Comparison of ENCODE assay signal across 1 cellular context in genomic region chr2:20449501-20450200, GRCh38.
A peak's percentile ranks its signal among the peaks of the same experiment; 100 is the strongest.
TF ChIP-seq lines count a peak whose summit lies in the region.

No MANE protein-coding gene starts in this region.

TF ChIP-seq in HepG2, 621 proteins besides CTCF, POLR2A, EP300 and RAD21 (continued from another document and continues in another):
- TF ChIP-seq, protein P1, sequence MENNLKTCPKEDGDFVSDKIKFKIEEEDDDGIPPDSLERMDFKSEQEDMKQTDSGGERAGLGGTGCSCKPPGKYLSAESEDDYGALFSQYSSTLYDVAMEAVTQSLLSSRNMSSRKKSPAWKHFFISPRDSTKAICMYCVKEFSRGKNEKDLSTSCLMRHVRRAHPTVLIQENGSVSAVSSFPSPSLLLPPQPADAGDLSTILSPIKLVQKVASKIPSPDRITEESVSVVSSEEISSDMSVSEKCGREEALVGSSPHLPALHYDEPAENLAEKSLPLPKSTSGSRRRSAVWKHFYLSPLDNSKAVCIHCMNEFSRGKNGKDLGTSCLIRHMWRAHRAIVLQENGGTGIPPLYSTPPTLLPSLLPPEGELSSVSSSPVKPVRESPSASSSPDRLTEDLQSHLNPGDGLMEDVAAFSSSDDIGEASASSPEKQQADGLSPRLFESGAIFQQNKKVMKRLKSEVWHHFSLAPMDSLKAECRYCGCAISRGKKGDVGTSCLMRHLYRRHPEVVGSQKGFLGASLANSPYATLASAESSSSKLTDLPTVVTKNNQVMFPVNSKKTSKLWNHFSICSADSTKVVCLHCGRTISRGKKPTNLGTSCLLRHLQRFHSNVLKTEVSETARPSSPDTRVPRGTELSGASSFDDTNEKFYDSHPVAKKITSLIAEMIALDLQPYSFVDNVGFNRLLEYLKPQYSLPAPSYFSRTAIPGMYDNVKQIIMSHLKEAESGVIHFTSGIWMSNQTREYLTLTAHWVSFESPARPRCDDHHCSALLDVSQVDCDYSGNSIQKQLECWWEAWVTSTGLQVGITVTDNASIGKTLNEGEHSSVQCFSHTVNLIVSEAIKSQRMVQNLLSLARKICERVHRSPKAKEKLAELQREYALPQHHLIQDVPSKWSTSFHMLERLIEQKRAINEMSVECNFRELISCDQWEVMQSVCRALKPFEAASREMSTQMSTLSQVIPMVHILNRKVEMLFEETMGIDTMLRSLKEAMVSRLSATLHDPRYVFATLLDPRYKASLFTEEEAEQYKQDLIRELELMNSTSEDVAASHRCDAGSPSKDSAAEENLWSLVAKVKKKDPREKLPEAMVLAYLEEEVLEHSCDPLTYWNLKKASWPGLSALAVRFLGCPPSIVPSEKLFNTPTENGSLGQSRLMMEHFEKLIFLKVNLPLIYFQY (CRISPR knock-in tag; IDR thresholded peaks at IDR 0.05; ENCODE audit: borderline replicate concordance): 0 out of 2 replicates have a peak, but pooled peaks have one; percentile 14
- TF ChIP-seq MNT (IDR thresholded peaks at IDR 0.05) (no peak), BHLHE40 (IDR thresholded peaks at IDR 0.05; ENCODE audit: low read length) (peak; percentile 55; the same call in 1 of the 2 replicates), NONO (IDR thresholded peaks at IDR 0.05) (no peak), NONO (CRISPR knock-in tag; conservative IDR thresholded peaks at IDR 0.05) (0 out of 2 replicates have a peak, but pooled peaks have one; percentile 51), ZNF569 (CRISPR knock-in tag; IDR thresholded peaks at IDR 0.05; ENCODE audit: borderline replicate concordance) (0 out of 2 replicates have a peak, but pooled peaks have one; percentile 11), MED8 (CRISPR knock-in tag; IDR thresholded peaks at IDR 0.05; ENCODE audit: insufficient replicate concordance) (no peak), SNAPC4 (CRISPR knock-in tag; IDR thresholded peaks at IDR 0.05) (no peak), ZNF75D (CRISPR knock-in tag; IDR thresholded peaks at IDR 0.05; ENCODE audit: borderline replicate concordance) (no peak), TBL1XR1 (IDR thresholded peaks at IDR 0.05; ENCODE audit: borderline replicate concordance, low read length, partially characterized antibody) (peak; percentile 88), ETV6 (CRISPR knock-in tag; conservative IDR thresholded peaks at IDR 0.05) (no peak), PHF8 (CRISPR knock-in tag; IDR thresholded peaks at IDR 0.05) (0 out of 2 replicates have a peak, but pooled peaks have one; percentile 4), FUBP1 (CRISPR knock-in tag; IDR thresholded peaks at IDR 0.05; ENCODE audit: borderline replicate concordance) (0 out of 2 replicates have a peak, but pooled peaks have one; percentile 28), ZFP36L2 (CRISPR knock-in tag; IDR thresholded peaks at IDR 0.05) (0 out of 2 replicates have a peak, but pooled peaks have one; percentile 67), POLR2AphosphoS2 (IDR thresholded peaks at IDR 0.05; ENCODE audit: low read depth, low read length) (peak; percentile 99), KDM6A (CRISPR knock-in tag; IDR thresholded peaks at IDR 0.05; ENCODE audit: low read depth) (no peak), TCF7 (IDR thresholded peaks at IDR 0.05; ENCODE audit: low read depth) (peak; percentile 27), SPEN (CRISPR knock-in tag; IDR thresholded peaks at IDR 0.05; ENCODE audit: low read depth) (0 out of 2 replicates have a peak, but pooled peaks have one; percentile 5), RXRA (CRISPR knock-in tag; IDR thresholded peaks at IDR 0.05) (no peak), PPARG (CRISPR knock-in tag; conservative IDR thresholded peaks at IDR 0.05) (no peak), ZNF431 (CRISPR knock-in tag; IDR thresholded peaks at IDR 0.05; ENCODE audit: borderline replicate concordance, low read depth) (no peak), ZNF329 (CRISPR knock-in tag; IDR thresholded peaks at IDR 0.05; ENCODE audit: low read depth) (no peak), ZNF839 (CRISPR knock-in tag; IDR thresholded peaks at IDR 0.05; ENCODE audit: borderline replicate concordance) (no peak), SKI (IDR thresholded peaks at IDR 0.05; ENCODE audit: partially characterized antibody) (peak; percentile 10)
- TF ChIP-seq, protein P2, sequence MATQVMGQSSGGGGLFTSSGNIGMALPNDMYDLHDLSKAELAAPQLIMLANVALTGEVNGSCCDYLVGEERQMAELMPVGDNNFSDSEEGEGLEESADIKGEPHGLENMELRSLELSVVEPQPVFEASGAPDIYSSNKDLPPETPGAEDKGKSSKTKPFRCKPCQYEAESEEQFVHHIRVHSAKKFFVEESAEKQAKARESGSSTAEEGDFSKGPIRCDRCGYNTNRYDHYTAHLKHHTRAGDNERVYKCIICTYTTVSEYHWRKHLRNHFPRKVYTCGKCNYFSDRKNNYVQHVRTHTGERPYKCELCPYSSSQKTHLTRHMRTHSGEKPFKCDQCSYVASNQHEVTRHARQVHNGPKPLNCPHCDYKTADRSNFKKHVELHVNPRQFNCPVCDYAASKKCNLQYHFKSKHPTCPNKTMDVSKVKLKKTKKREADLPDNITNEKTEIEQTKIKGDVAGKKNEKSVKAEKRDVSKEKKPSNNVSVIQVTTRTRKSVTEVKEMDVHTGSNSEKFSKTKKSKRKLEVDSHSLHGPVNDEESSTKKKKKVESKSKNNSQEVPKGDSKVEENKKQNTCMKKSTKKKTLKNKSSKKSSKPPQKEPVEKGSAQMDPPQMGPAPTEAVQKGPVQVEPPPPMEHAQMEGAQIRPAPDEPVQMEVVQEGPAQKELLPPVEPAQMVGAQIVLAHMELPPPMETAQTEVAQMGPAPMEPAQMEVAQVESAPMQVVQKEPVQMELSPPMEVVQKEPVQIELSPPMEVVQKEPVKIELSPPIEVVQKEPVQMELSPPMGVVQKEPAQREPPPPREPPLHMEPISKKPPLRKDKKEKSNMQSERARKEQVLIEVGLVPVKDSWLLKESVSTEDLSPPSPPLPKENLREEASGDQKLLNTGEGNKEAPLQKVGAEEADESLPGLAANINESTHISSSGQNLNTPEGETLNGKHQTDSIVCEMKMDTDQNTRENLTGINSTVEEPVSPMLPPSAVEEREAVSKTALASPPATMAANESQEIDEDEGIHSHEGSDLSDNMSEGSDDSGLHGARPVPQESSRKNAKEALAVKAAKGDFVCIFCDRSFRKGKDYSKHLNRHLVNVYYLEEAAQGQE (IDR thresholded peaks at IDR 0.05; ENCODE audit: borderline replicate concordance in 1 of 2, low read depth in 1 of 2, low read length in 2 of 2): peak in 1 of 2 experiments; percentile 54; a peak in 2 of 4 replicates
- TF ChIP-seq, protein P3, sequence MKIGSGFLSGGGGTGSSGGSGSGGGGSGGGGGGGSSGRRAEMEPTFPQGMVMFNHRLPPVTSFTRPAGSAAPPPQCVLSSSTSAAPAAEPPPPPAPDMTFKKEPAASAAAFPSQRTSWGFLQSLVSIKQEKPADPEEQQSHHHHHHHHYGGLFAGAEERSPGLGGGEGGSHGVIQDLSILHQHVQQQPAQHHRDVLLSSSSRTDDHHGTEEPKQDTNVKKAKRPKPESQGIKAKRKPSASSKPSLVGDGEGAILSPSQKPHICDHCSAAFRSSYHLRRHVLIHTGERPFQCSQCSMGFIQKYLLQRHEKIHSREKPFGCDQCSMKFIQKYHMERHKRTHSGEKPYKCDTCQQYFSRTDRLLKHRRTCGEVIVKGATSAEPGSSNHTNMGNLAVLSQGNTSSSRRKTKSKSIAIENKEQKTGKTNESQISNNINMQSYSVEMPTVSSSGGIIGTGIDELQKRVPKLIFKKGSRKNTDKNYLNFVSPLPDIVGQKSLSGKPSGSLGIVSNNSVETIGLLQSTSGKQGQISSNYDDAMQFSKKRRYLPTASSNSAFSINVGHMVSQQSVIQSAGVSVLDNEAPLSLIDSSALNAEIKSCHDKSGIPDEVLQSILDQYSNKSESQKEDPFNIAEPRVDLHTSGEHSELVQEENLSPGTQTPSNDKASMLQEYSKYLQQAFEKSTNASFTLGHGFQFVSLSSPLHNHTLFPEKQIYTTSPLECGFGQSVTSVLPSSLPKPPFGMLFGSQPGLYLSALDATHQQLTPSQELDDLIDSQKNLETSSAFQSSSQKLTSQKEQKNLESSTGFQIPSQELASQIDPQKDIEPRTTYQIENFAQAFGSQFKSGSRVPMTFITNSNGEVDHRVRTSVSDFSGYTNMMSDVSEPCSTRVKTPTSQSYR (CRISPR knock-in tag; IDR thresholded peaks at IDR 0.05; ENCODE audit: borderline replicate concordance): peak; percentile 61; the same call in 1 of the 2 replicates
- TF ChIP-seq, protein P4, sequence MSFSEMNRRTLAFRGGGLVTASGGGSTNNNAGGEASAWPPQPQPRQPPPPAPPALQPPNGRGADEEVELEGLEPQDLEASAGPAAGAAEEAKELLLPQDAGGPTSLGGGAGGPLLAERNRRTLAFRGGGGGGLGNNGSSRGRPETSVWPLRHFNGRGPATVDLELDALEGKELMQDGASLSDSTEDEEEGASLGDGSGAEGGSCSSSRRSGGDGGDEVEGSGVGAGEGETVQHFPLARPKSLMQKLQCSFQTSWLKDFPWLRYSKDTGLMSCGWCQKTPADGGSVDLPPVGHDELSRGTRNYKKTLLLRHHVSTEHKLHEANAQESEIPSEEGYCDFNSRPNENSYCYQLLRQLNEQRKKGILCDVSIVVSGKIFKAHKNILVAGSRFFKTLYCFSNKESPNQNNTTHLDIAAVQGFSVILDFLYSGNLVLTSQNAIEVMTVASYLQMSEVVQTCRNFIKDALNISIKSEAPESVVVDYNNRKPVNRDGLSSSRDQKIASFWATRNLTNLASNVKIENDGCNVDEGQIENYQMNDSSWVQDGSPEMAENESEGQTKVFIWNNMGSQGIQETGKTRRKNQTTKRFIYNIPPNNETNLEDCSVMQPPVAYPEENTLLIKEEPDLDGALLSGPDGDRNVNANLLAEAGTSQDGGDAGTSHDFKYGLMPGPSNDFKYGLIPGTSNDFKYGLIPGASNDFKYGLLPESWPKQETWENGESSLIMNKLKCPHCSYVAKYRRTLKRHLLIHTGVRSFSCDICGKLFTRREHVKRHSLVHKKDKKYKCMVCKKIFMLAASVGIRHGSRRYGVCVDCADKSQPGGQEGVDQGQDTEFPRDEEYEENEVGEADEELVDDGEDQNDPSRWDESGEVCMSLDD (CRISPR knock-in tag; IDR thresholded peaks at IDR 0.05; ENCODE audit: borderline replicate concordance): no peak
- TF ChIP-seq, protein P5, sequence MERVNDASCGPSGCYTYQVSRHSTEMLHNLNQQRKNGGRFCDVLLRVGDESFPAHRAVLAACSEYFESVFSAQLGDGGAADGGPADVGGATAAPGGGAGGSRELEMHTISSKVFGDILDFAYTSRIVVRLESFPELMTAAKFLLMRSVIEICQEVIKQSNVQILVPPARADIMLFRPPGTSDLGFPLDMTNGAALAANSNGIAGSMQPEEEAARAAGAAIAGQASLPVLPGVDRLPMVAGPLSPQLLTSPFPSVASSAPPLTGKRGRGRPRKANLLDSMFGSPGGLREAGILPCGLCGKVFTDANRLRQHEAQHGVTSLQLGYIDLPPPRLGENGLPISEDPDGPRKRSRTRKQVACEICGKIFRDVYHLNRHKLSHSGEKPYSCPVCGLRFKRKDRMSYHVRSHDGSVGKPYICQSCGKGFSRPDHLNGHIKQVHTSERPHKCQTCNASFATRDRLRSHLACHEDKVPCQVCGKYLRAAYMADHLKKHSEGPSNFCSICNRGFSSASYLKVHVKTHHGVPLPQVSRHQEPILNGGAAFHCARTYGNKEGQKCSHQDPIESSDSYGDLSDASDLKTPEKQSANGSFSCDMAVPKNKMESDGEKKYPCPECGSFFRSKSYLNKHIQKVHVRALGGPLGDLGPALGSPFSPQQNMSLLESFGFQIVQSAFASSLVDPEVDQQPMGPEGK (CRISPR knock-in tag; IDR thresholded peaks at IDR 0.05): 0 out of 2 replicates have a peak, but pooled peaks have one; percentile 14
